8 cellular contexts compared by ENCODE assay signal in genomic region chr22:23219317-23219716, GRCh38. TPM values are rescaled to one million over a fixed set of nuclear protein-coding genes. Genes with fewer than 3 reads are reported as not detected.
DNase-seq lines count a peak whose midpoint lies in the region; ATAC-seq, FAIRE-seq and TF ChIP-seq lines count a peak whose summit lies in the region.

No MANE protein-coding gene starts in this region.

- H2AFZ ChIP-seq in mesenchymal stem cell (ENCODE audit: low read depth, low read length) = no peak overlapping the region

- H3K27me3 ChIP-seq in heart left ventricle (no peaks in the 10 kb centered on the region), mesenchymal stem cell (ENCODE audit: control insufficient read depth in 1 of 2, insufficient read depth in 1 of 2, low read length in 2 of 2) (no peaks in the 10 kb centered on the region), upper lobe of left lung (no peaks in the 10 kb centered on the region)

- H3K27me3 Mint-ChIP-seq in activated naive CD8-positive, alpha-beta T cell treated with anti-CD3 and anti-CD28 coated beads for 36 hours = no peaks in the 10 kb centered on the region

- peaks cover 34 to 100% (median 86%) of the 10 kb centered on the region in 12 donors for H3K4me1 ChIP-seq in heart left ventricle
- H3K4me1 ChIP-seq in mesenchymal stem cell (ENCODE audit: control insufficient read depth, insufficient read depth, low read depth, low read length) = peaks cover 60% of the 10 kb centered on the region
- peaks cover 94 to 100% (median 98%) of the 10 kb centered on the region in 4 donors for H3K4me1 ChIP-seq in upper lobe of left lung

- no peak overlapping the region for H3K9ac ChIP-seq in mesenchymal stem cell (ENCODE audit: low read length)

- H2BK15ac ChIP-seq in mesenchymal stem cell (ENCODE audit: low read depth, poor library complexity, severe bottlenecking) = no peak overlapping the region

- peak overlapping the region; percentile 24 to 28 for H3K4ac ChIP-seq in mesenchymal stem cell (ENCODE audit: low read depth in 1 of 2, low read length in 2 of 2)

- H2BK120ac ChIP-seq in mesenchymal stem cell (ENCODE audit: low read depth, low read length) = no peak overlapping the region

- TF ChIP-seq POLR2A in heart left ventricle (IDR thresholded peaks at IDR 0.05) (no peak), upper lobe of left lung (IDR thresholded peaks at IDR 0.05) (no peak)

- H3K36me3 ChIP-seq in heart left ventricle (no peaks in the 10 kb centered on the region), mesenchymal stem cell (ENCODE audit: control insufficient read depth in 1 of 2, insufficient read depth in 2 of 2, low read depth in 1 of 2, low read length in 2 of 2) (peaks cover 0 to 4% of the 10 kb centered on the region in 2 experiments), upper lobe of left lung (no peaks in the 10 kb centered on the region)

- H3K9me3 Mint-ChIP-seq in activated naive CD8-positive, alpha-beta T cell treated with anti-CD3 and anti-CD28 coated beads for 36 hours = no peaks in the 10 kb centered on the region

- H3K23ac ChIP-seq in mesenchymal stem cell (ENCODE audit: low read length in 2 of 2) = no peak overlapping the region

- peak overlapping the region in 1 of 12 donors; percentile 7 for H3K4me3 ChIP-seq in heart left ventricle
- no peak overlapping the region for H3K4me3 ChIP-seq in mesenchymal stem cell (ENCODE audit: insufficient read depth in 1 of 2, low read depth in 1 of 2, low read length in 2 of 2)
- H3K4me3 ChIP-seq in upper lobe of left lung = peak overlapping the region in 1 of 4 donors; percentile 8

- no peak overlapping the region for H4K91ac ChIP-seq in mesenchymal stem cell (ENCODE audit: low read length)

- H3K27ac ChIP-seq in heart left ventricle = peak overlapping the region in 8 of 12 donors; percentile 1 to 69 (median 62)
- peak overlapping the region; percentile 63 for H3K27ac ChIP-seq in mesenchymal stem cell (ENCODE audit: low read length, poor library complexity, severe bottlenecking)
- peak overlapping the region; percentile 75 to 90 (median 86) for H3K27ac ChIP-seq in upper lobe of left lung

- H2BK5ac ChIP-seq in mesenchymal stem cell (ENCODE audit: low read depth, low read length, poor library complexity, severe bottlenecking) = peak overlapping the region; percentile 3

- H2AK5ac ChIP-seq in mesenchymal stem cell (ENCODE audit: low read length, severe bottlenecking) = peak overlapping the region; percentile 70

- H3K27ac Mint-ChIP-seq in activated naive CD8-positive, alpha-beta T cell treated with anti-CD3 and anti-CD28 coated beads for 36 hours = peak overlapping the region; percentile 77

- TF ChIP-seq CTCF in heart left ventricle (IDR thresholded peaks at IDR 0.05) = no peak
- TF ChIP-seq CTCF in upper lobe of left lung (IDR thresholded peaks at IDR 0.05) = no peak

- TF ChIP-seq EP300 in upper lobe of left lung (IDR thresholded peaks at IDR 0.05) = no peak

- peak overlapping the region in 1 of 2 experiments; percentile 73 for H3K14ac ChIP-seq in mesenchymal stem cell (ENCODE audit: low read length in 2 of 2)

- no peaks in the 10 kb centered on the region for H3K9me3 ChIP-seq in heart left ventricle
- H3K9me3 ChIP-seq in mesenchymal stem cell (ENCODE audit: control insufficient read depth, low read length) = no peaks in the 10 kb centered on the region
- no peaks in the 10 kb centered on the region for H3K9me3 ChIP-seq in upper lobe of left lung

- intact Hi-C loops in heart left ventricle (cut with DNase I) = loop anchor here in 3 of 10 donors (5.0 kb wide), 1 partner anchor 37 kb away; the partner anchor contains the start of gene BCR (in 3 of the 3)
- intact Hi-C loops in Right ventricle myocardium inferior (cut with DNase I) = no loop called here

- peak overlapping the region in 1 of 2 experiments; percentile 76 for H3K18ac ChIP-seq in mesenchymal stem cell (ENCODE audit: low read depth in 1 of 2, low read length in 2 of 2)

- peak overlapping the region in 1 of 2 experiments; percentile 61 for H2BK12ac ChIP-seq in mesenchymal stem cell (ENCODE audit: low read length in 2 of 2)

- peak overlapping the region; percentile 31 for H4K8ac ChIP-seq in mesenchymal stem cell (ENCODE audit: low read length)

- H3K4me2 ChIP-seq in mesenchymal stem cell (ENCODE audit: low read length, poor library complexity, severe bottlenecking) = peak overlapping the region; percentile 13

- FAIRE-seq in frontal cortex (lab: Jason Lieb, UNC) = no peak

- H3K4me3 Mint-ChIP-seq in activated naive CD8-positive, alpha-beta T cell treated with anti-CD3 and anti-CD28 coated beads for 36 hours = peak overlapping the region; percentile 64

- peaks cover 94% of the 10 kb centered on the region for H3K4me1 Mint-ChIP-seq in activated naive CD8-positive, alpha-beta T cell treated with anti-CD3 and anti-CD28 coated beads for 36 hours

- H3K36me3 Mint-ChIP-seq in activated naive CD8-positive, alpha-beta T cell treated with anti-CD3 and anti-CD28 coated beads for 36 hours = peaks cover 14% of the 10 kb centered on the region

- 86 to 94% (median 89%) methylated on average over 10 of the region's 10 CpGs for WGBS in heart left ventricle, 4 donors
- WGBS in mesenchymal stem cell = 95% methylated on average over 10 of the region's 10 CpGs
- 73 to 74% methylated on average over 10 of the region's 10 CpGs for WGBS in upper lobe of left lung, 2 donors

- ATAC-seq in heart left ventricle (no peak), Right ventricle myocardium inferior (no peak), upper lobe of left lung (ENCODE audit: low FRiP score in 2 of 2) (no peak)

- DNase-seq in heart left ventricle = no peak
- no peak for DNase-seq in Right ventricle myocardium inferior (ENCODE audit: missing footprints)
- no peak for DNase-seq in activated naive CD8-positive, alpha-beta T cell treated with anti-CD3 and anti-CD28 coated beads for 36 hours
- DNase-seq in mesenchymal stem cell = no peak
- DNase-seq in upper lobe of left lung = no peak
- DNase-seq in stimulated activated CD4-positive, alpha-beta T cell treated with anti-CD3 and anti-CD28 coated beads, Interleukin-2, amount 100 ng/mL, for 48 hours = no peak
- DNase-seq in frontal cortex (ENCODE audit: low spot score in 2 of 2) = no peak
- no peak for DNase-seq in SW480 (ENCODE audit: low spot score)

- H3K79me1 ChIP-seq in mesenchymal stem cell (replicated peaks; ENCODE audit: low read length, poor library complexity, severe bottlenecking) = peaks cover 51% of the 10 kb centered on the region

RNA-seq across cellular contexts. Expression of gene BCR, which starts 39.0 kb away (rescaled TPM):
- total RNA-seq in heart left ventricle (10 to 100 TPM; 24.0 to 51.1 (median 29.3) TPM), Right ventricle myocardium inferior (29.0 TPM), upper lobe of left lung (100 to 1,000 TPM in 1 of 6 donors, 10 to 100 TPM in 5; 47.1 to 105 (median 68.6) TPM), frontal cortex (46.1 TPM)
- polyA plus RNA-seq in heart left ventricle = 10 to 100 TPM; 12.6 to 22.4 TPM
- 10 to 100 TPM; 28.3 to 32.0 TPM for total RNA-seq in activated naive CD8-positive, alpha-beta T cell treated with anti-CD3 and anti-CD28 coated beads for 36 hours
- polyA plus RNA-seq in mesenchymal stem cell (2013, experiment 1 of 2) = 7.3 TPM
- polyA plus RNA-seq in mesenchymal stem cell (2013, experiment 2 of 2) = 7.1 TPM
